8 cellular contexts compared by ENCODE assay signal in the genomic region with DNA sequence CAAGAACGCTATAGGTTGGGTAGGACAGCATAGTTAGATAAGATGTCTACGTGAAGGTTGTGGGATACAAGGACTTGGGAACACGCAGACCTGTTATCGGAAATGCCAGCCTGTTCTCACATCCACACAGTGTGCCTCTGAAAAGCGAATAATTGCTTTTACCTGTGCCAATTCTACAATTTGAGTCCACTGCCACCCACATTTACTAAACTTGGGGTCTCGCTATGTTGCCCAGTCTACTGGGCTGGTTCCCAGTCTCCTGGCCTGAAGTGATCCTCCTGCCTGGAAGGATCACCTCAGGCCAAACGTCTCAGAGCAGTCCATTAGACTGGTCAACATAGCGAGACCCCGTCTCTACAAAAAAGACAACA. TPM values are rescaled to one million over a fixed set of nuclear protein-coding genes. Genes with fewer than 3 reads are reported as not detected.
DNase-seq lines count a peak whose midpoint lies in the region; ATAC-seq, FAIRE-seq and TF ChIP-seq lines count a peak whose summit lies in the region.

No MANE protein-coding gene starts in this region.

- H3K9ac ChIP-seq in HUES64 (ENCODE audit: low read depth, low read length), result peak overlapping the region; percentile 99

- H3K4me3 ChIP-seq in HUES64 (ENCODE audit: low read length) (peak overlapping the region; percentile 86), bronchial epithelial cell (ENCODE audit: low read depth, low read length) (peak overlapping the region; percentile 97), mucosa of descending colon (peak overlapping the region; percentile 92)

- H3K27ac ChIP-seq in 22Rv1 (peak overlapping the region; percentile 94), HUES64 (ENCODE audit: low read depth, low read length) (peak overlapping the region; percentile 99)

- DNase-seq in bronchial epithelial cell (ENCODE audit: low read depth) (no peak), mucosa of descending colon (no peak), superior temporal gyrus (ENCODE audit: extremely low spot score) (no peak), activated gamma-delta T cell treated with Interleukin-2 at 50 U/mL for 16 hours (no peak), NCI-H526 (lab: John Stamatoyannopoulos, UW) (no peak)
- no peak for DNase-seq in stimulated activated CD4-positive, alpha-beta T cell treated with anti-CD3 and anti-CD28 coated beads, Interleukin-15, amount 100 ng/mL, for 24 hours

- intact Hi-C loops in mucosa of descending colon (cut with DNase I, micrococcal nuclease), result no loop called here

- peak; percentile 2 for ATAC-seq in mucosa of descending colon

- H3K9me3 ChIP-seq in HUES64 (ENCODE audit: insufficient read depth, low read depth, low read length) (no peaks in the 10 kb centered on the region), mucosa of descending colon (no peaks in the 10 kb centered on the region)

- FAIRE-seq in bronchial epithelial cell (lab: Jason Lieb, UNC), result no peak

- H3K4me1 ChIP-seq in HUES64 (ENCODE audit: insufficient read depth, low read length), result peaks cover 5% of the 10 kb centered on the region
- H3K4me1 ChIP-seq in mucosa of descending colon (ENCODE audit: low read depth), result peaks cover 6% of the 10 kb centered on the region

- peaks cover 9% of the 10 kb centered on the region for H3K36me3 ChIP-seq in HUES64 (ENCODE audit: insufficient read depth, low read length)
- H3K36me3 ChIP-seq in bronchial epithelial cell (ENCODE audit: control insufficient read depth, insufficient read depth, low read length), result no peaks in the 10 kb centered on the region
- peaks cover 4% of the 10 kb centered on the region for H3K36me3 ChIP-seq in mucosa of descending colon (ENCODE audit: low read depth)

- H3K27me3 ChIP-seq in HUES64 (ENCODE audit: insufficient read depth, low read length) (no peaks in the 10 kb centered on the region), bronchial epithelial cell (ENCODE audit: control insufficient read depth, insufficient read depth, low read length) (no peaks in the 10 kb centered on the region)

- TF ChIP-seq CTCF in 22Rv1 (IDR thresholded peaks at IDR 0.05), result no peak
- TF ChIP-seq CTCF in bronchial epithelial cell (IDR thresholded peaks at IDR 0.05; ENCODE audit: insufficient read depth, low read length, severe bottlenecking), result no peak
- no peak for TF ChIP-seq CTCF in mucosa of descending colon (IDR thresholded peaks at IDR 0.05)

- 67% methylated on average over 9 of the region's 9 CpGs for WGBS in HUES64

RNA-seq across cellular contexts. Expression of a gene that starts 0.8 kb away (rescaled TPM):
- 12.9 TPM for polyA plus RNA-seq in HUES64 (2013, experiment 1 of 2)
- polyA plus RNA-seq in HUES64 (2013, experiment 2 of 2), result 12.4 TPM
- total RNA-seq in bronchial epithelial cell (18.1 and 23.7 TPM in 2 replicates), mucosa of descending colon (10 to 100 TPM; 22.7 to 28.0 (median 26.3) TPM)
